8 cellular contexts compared by ENCODE assay signal in the genomic region with DNA sequence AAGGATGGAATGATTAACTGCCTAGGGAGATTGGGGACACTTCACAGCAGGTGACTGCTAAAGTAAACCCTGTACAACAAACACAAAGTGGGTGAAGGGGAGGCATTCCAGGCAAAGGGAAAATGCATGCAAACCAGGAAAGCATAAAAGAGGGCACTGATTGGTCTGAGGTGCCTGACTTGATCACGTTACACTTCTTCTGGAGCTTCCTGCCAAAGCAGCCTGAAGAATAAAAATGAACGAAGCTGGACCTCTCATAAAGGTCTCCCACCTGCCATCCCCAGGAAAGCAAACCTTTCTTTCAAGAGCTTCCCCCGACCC. TPM values are rescaled to one million over a fixed set of nuclear protein-coding genes. Genes with fewer than 3 reads are reported as not detected.
DNase-seq lines count a peak whose midpoint lies in the region; ATAC-seq and TF ChIP-seq lines count a peak whose summit lies in the region.

No MANE protein-coding gene starts in this region.

- H3K27me3 Mint-ChIP-seq in activated T-cell treated with anti-CD3 and anti-CD28 coated beads, Interleukin-2, amount 50 U/mL, for 24 hours: no peaks in the 10 kb centered on the region

- H4K20me1 ChIP-seq in mammary epithelial cell (ENCODE audit: insufficient read depth, low read length): no peaks in the 10 kb centered on the region

- H3K27ac ChIP-seq in mammary epithelial cell (ENCODE audit: insufficient read depth, low read depth, low read length) (no peak overlapping the region), stomach smooth muscle (ENCODE audit: low read length) (peak overlapping the region; percentile 71), transverse colon (peak overlapping the region in 2 of 4 donors; percentile 8 to 30)

- dilution Hi-C loops in mammary epithelial cell (cut with HindIII; ENCODE audit: low sequenced_read_pairs): loop anchor here (10.0 kb wide), 1 partner anchor 63 kb away; no protein-coding TSS in a partner anchor

- intact Hi-C loops in mammary epithelial cell (cut with micrococcal nuclease): loop anchor here (5.0 to 10.0 kb wide), 2 partner anchors 46 to 453 kb away; partner anchors contain the start of genes RPL27A, SCUBE2 and TRIM66
- intact Hi-C loops in transverse colon (cut with DNase I; ENCODE audit: low total_unique reads): loop anchor here (5.0 kb wide), 1 partner anchor 121 kb away; no protein-coding TSS in a partner anchor

- H2AFZ ChIP-seq in mammary epithelial cell (ENCODE audit: low read depth, low read length): no peak overlapping the region

- H3K27me3 ChIP-seq in mammary epithelial cell (ENCODE audit: insufficient read depth, low read length): no peaks in the 10 kb centered on the region
- H3K27me3 ChIP-seq in stomach smooth muscle (ENCODE audit: control insufficient read depth in 1 of 2, insufficient read depth in 2 of 2, low read length in 2 of 2): no peaks in the 10 kb centered on the region
- H3K27me3 ChIP-seq in transverse colon: no peaks in the 10 kb centered on the region

- no peaks in the 10 kb centered on the region for H3K9me3 Mint-ChIP-seq in activated T-cell treated with anti-CD3 and anti-CD28 coated beads, Interleukin-2, amount 50 U/mL, for 24 hours

- no peak for TF ChIP-seq EP300 in transverse colon (IDR thresholded peaks at IDR 0.05; ENCODE audit: low read depth)

- CTCF ChIA-PET in mammary epithelial cell (lab: Charles Lee; ENCODE audit: low non-redundant PET): interaction anchor here (0.5 to 1.2 kb wide), 8 partner anchors 45 to 368 kb away, joined by 3 to 37 read pairs (median 4); a partner anchor contains a TSS

- peaks cover 28% of the 10 kb centered on the region for H3K4me1 ChIP-seq in mammary epithelial cell (ENCODE audit: insufficient read depth, low read length)
- H3K4me1 ChIP-seq in stomach smooth muscle (ENCODE audit: control insufficient read depth, insufficient read depth, low read length): peaks cover 37% of the 10 kb centered on the region
- H3K4me1 ChIP-seq in transverse colon: peaks cover 0 to 24% (median 15%) of the 10 kb centered on the region in 4 donors

- no peak overlapping the region for H3K9ac ChIP-seq in mammary epithelial cell (ENCODE audit: insufficient read depth, low read length)
- H3K9ac ChIP-seq in stomach smooth muscle (ENCODE audit: low read length in 2 of 2): peak overlapping the region in 1 of 2 donors; percentile 22

- TF ChIP-seq CTCF in mammary epithelial cell (conservative IDR thresholded peaks at IDR 0.05 in 1 of 2, IDR thresholded peaks at IDR 0.05 in 1 of 2; ENCODE audit: extremely low read depth in 1 of 2, insufficient read depth in 1 of 2, low read depth in 1 of 2, low read length in 2 of 2): no peak
- TF ChIP-seq CTCF in transverse colon (IDR thresholded peaks at IDR 0.05): no peak

- ATAC-seq in HG03457 (IDR thresholded peaks at IDR 0.05; ENCODE audit: unreplicated experiment) (no peak), HG03135 (IDR thresholded peaks at IDR 0.05; ENCODE audit: unreplicated experiment) (no peak)

- H3K36me3 Mint-ChIP-seq in activated T-cell treated with anti-CD3 and anti-CD28 coated beads, Interleukin-2, amount 50 U/mL, for 24 hours (ENCODE audit: low read depth): peaks cover 36% of the 10 kb centered on the region

- H3K9me3 ChIP-seq in mammary epithelial cell (replicated peaks; ENCODE audit: insufficient read depth, low read length) (no peaks in the 10 kb centered on the region), stomach smooth muscle (ENCODE audit: control insufficient read depth in 2 of 2, low read length in 2 of 2) (no peaks in the 10 kb centered on the region), transverse colon (no peaks in the 10 kb centered on the region)

- no peak for TF ChIP-seq POLR2A in transverse colon (IDR thresholded peaks at IDR 0.05)

- peaks cover 8% of the 10 kb centered on the region for H3K36me3 ChIP-seq in mammary epithelial cell (ENCODE audit: insufficient read depth, low read length)
- H3K36me3 ChIP-seq in stomach smooth muscle (ENCODE audit: control insufficient read depth in 2 of 2, insufficient read depth in 2 of 2, low read length in 2 of 2): peaks cover 14 to 22% of the 10 kb centered on the region in 2 donors
- H3K36me3 ChIP-seq in transverse colon: peaks cover 0 to 11% (median 0%) of the 10 kb centered on the region in 4 donors

- BruUV-seq in mammary epithelial cell (replicated peaks; lab: Mats Ljungman, UMichigan): no TSS peak

- H3K4me3 Mint-ChIP-seq in activated T-cell treated with anti-CD3 and anti-CD28 coated beads, Interleukin-2, amount 50 U/mL, for 24 hours: no peak overlapping the region

- WGBS in mammary epithelial cell (ENCODE audit: low coverage, missing lambda C conversion rate): 62% methylated on average over 3 of the region's 3 CpGs
- WGBS in transverse colon (ENCODE audit: low coverage in 1 of 2), 2 donors: 67% methylated on average over 3 of the region's 3 CpGs; no CpG with 5 or more reads in 1 of the 2 donors

- no peak for DNase-seq in activated T-cell treated with anti-CD3 and anti-CD28 coated beads, Interleukin-2, amount 50 U/mL, for 24 hours
- DNase-seq in activated T-cell treated with anti-CD3 and anti-CD28 coated beads, Interleukin-2, amount 50 U/mL, for 1 hour: no peak
- peak; percentile 52 for DNase-seq in NCI-H2081 treated with DMSO at 0.1 percent for 48 hours (lab: John Stamatoyannopoulos, UW)
- DNase-seq in mammary epithelial cell: no peak
- DNase-seq in transverse colon: no peak

- no peak overlapping the region for H3K4me3 ChIP-seq in mammary epithelial cell (replicated peaks in 1 of 3; ENCODE audit: insufficient read depth in 1 of 3, low read depth in 2 of 3, low read length in 3 of 3)
- no peak overlapping the region for H3K4me3 ChIP-seq in stomach smooth muscle (ENCODE audit: low read length in 2 of 2)
- H3K4me3 ChIP-seq in transverse colon: no peak overlapping the region

- peaks cover 36% of the 10 kb centered on the region for H3K4me1 Mint-ChIP-seq in activated T-cell treated with anti-CD3 and anti-CD28 coated beads, Interleukin-2, amount 50 U/mL, for 24 hours (ENCODE audit: low read depth)

- H3K27ac Mint-ChIP-seq in activated T-cell treated with anti-CD3 and anti-CD28 coated beads, Interleukin-2, amount 50 U/mL, for 24 hours: peak overlapping the region; percentile 75

- H3K4me2 ChIP-seq in mammary epithelial cell (ENCODE audit: insufficient read depth, low read depth, low read length): peak overlapping the region; percentile 78

- H3K79me2 ChIP-seq in mammary epithelial cell (ENCODE audit: insufficient read depth, low read length): no peaks in the 10 kb centered on the region

- in situ Hi-C loops in mammary epithelial cell (cut with MboI; ENCODE audit: low sequenced_read_pairs in 2 of 2) (loop anchor here (5.0 kb wide), 2 partner anchors 111 to 121 kb away; no protein-coding TSS in a partner anchor), transverse colon (cut with MboI; ENCODE audit: low pct_ligation_motif_present in 1 of 4, low pct_unique_long_range_greater_than_20kb in 1 of 4, low sequenced_read_pairs in 3 of 4) (loop anchor here in 3 of 4 donors (5.0 to 25.0 kb wide), 2 partner anchors 121 to 126 kb away; partner anchors contain the start of gene NRIP3 (in 1 of the 3))

RNA-seq across cellular contexts. Expression of gene SCUBE2, which starts 46.7 kb away (rescaled TPM):
- 1 to 10 TPM; 1.2 to 5.5 TPM for total RNA-seq in mammary epithelial cell
- polyA plus RNA-seq in mammary epithelial cell: 0.57 TPM
- polyA minus RNA-seq in mammary epithelial cell: not detected
- 10 to 100 TPM in 2 of 4 donors, 1 to 10 TPM in 2; 4.6 to 20.0 (median 10.9) TPM for total RNA-seq in transverse colon
